In the genomic region with DNA sequence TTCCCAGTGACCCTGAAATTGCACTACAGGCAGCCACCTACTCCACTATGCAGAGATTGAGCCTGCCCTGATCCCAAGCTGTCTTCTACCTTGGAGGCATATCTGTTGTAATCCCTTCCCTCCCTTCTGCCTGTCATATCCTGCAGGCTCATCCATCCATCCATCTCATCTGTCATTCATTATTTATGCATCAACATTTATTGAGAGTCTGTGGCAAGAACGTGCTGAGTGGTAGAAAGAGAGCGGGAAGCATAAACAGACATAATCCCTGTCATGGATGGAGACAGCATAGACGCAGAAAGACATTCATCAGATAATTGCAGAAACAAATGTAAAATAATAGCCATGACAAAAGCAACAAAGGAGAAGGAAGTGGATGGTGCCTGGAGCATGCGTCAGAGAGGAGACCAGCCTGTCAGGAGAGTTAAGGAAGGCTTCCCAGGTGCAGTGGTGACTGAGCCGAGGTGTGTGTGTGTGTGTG, we compare ENCODE assay signal across 13 cellular contexts.
DNase-seq lines count a peak whose midpoint lies in the region; ATAC-seq and TF ChIP-seq lines count a peak whose summit lies in the region.
"Had no signal": no experiment of that assay in that cellular context is flagged by ENCODE, and none has a peak within 500 bp of the region (broad histone marks: within the 10 kb centered on the region; RNA-seq: fewer than 3 reads in every experiment).

No MANE protein-coding gene starts in this region.

- no peaks in the 10 kb centered on the region for H3K27me3 ChIP-seq in colonic mucosa
- H3K27me3 ChIP-seq in prostate gland (replicated peaks; ENCODE audit: insufficient read depth), result no peaks in the 10 kb centered on the region

- H3K9ac ChIP-seq in colonic mucosa (ENCODE audit: low read depth in 2 of 2, low read length in 2 of 2), result no peak overlapping the region

- H3K27ac ChIP-seq in colonic mucosa (no peak overlapping the region), prostate gland (no peak overlapping the region)

- H3K9me3 ChIP-seq in colonic mucosa (no peaks in the 10 kb centered on the region), prostate gland (no peaks in the 10 kb centered on the region)

- DNase-seq in NCI-H2196 (lab: John Stamatoyannopoulos, UW; ENCODE audit: unreplicated experiment), result peak; percentile 14
- no peak for DNase-seq in NCI-H2196 treated with DMSO at 0.1 percent for 48 hours (lab: John Stamatoyannopoulos, UW; ENCODE audit: unreplicated experiment)
- peak; percentile 52 for DNase-seq in NCI-H2227 (lab: John Stamatoyannopoulos, UW; ENCODE audit: unreplicated experiment)
- peak; percentile 39 for DNase-seq in colonic mucosa
- peak; percentile 26 for DNase-seq in prostate gland (ENCODE audit: low spot score)
- no peak for DNase-seq in GM19238 (ENCODE audit: insufficient read length, low spot score)
- no peak for DNase-seq in Right ventricle myocardium superior
- DNase-seq: activated CD4-positive, CD25-positive, alpha-beta regulatory T cell treated with anti-CD3 and anti-CD28 coated beads, Interleukin-2, amount 50 U/mL, for 72 hours; DND-41; H7; stimulated activated CD4-positive, alpha-beta T cell treated with anti-CD3 and anti-CD28 coated beads, Interleukin-1b, Interleukin-23, amount 100 ng/mL, for 48 hours; SW 1271 had no signal

- ATAC-seq in Right ventricle myocardium superior (ENCODE audit: poor library complexity) (no peak), GM18520 (IDR thresholded peaks at IDR 0.05; ENCODE audit: unreplicated experiment) (no peak)

- WGBS in prostate gland, result 53% methylated on average over 5 of the region's 5 CpGs

- intact Hi-C loops in colonic mucosa (cut with DNase I) (no loop called here), prostate gland (cut with DNase I) (no loop called here), Right ventricle myocardium superior (cut with DNase I) (no loop called here)

- TF ChIP-seq CTCF in colonic mucosa (IDR thresholded peaks at IDR 0.05) (no peak), prostate gland (IDR thresholded peaks at IDR 0.05) (no peak)

- no peak overlapping the region for H3K4me3 ChIP-seq in colonic mucosa
- H3K4me3 ChIP-seq in prostate gland, result no peak overlapping the region

- H3K4me1 ChIP-seq in colonic mucosa, result peaks cover 9% of the 10 kb centered on the region
- peaks cover 5% of the 10 kb centered on the region for H3K4me1 ChIP-seq in prostate gland (replicated peaks)

- H3K36me3 ChIP-seq in colonic mucosa (no peaks in the 10 kb centered on the region), prostate gland (no peaks in the 10 kb centered on the region)

- TF ChIP-seq POLR2A in prostate gland (IDR thresholded peaks at IDR 0.05), result no peak

Comparison
In these comparisons a context has a peak if more than half of its experiments do, and no peak if none do; other contexts are left out.
1. DNase-seq: peak in NCI-H2196 (single experiment), NCI-H2227 (single experiment), colonic mucosa (single experiment) and prostate gland (single experiment); none in NCI-H2196 treated with DMSO at 0.1 percent for 48 hours (single experiment), GM19238 (single experiment) and Right ventricle myocardium superior (single experiment).